In the genomic region with DNA sequence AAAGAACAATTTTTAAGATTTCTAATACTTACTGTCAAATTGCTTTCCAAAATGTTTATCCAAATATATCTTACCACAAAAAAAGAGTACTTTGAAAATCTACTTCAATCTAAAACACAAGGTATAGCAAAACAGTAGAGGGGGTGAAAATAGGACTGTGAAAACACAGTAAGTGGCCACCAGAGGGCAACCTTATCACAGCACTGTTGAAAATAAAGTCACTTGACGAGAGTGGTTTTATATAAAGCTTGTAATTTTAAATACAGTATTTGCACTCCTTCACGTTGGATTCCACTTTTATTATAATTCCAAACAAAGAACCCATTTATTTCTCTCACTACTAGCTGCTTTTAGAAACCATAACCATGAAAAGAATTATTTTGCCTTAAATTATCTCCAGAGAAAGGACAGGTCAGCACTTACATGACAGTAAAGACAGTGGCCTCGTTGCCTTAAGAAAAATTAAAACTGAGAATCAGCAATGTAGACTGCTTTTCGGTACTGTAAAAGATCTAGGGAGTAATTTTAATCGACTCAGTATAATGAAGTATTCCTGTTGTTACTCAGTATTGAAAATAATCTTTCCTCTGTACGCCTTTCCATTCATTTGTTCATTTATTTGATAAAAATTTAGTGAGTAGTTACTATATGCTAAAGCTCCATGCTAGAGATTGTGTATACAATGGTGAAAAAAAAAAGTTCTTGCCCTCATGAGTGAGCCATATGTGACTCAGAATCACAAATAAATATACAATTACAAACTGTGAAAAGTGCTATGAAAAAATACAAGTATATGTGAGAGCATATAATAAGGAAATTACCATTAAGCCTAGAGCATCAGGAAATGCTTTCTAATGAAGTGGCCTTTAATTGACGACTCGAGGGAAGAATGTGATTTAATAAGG, we compare ENCODE assay signal across 8 cellular contexts. TPM values are rescaled to one million over a fixed set of nuclear protein-coding genes. Genes with fewer than 3 reads are reported as not detected.
A peak's percentile ranks its signal among the peaks of the same experiment; 100 is the strongest.
DNase-seq lines count a peak whose midpoint lies in the region; ATAC-seq and FAIRE-seq lines count a peak whose summit lies in the region.

No MANE protein-coding gene starts in this region.

- ATAC-seq in HG03378 (IDR thresholded peaks at IDR 0.05; ENCODE audit: unreplicated experiment), result peak; percentile 78
- ATAC-seq in memory B cell (ENCODE audit: low read depth), result peak; percentile 86
- ATAC-seq in HG03045 (IDR thresholded peaks at IDR 0.05; ENCODE audit: unreplicated experiment), result no peak

- H3K27me3 Mint-ChIP-seq in activated CD4-positive, alpha-beta memory T cell treated with anti-CD3 and anti-CD28 coated beads for 36 hours, result no peaks in the 10 kb centered on the region
- no peaks in the 10 kb centered on the region for H3K27me3 Mint-ChIP-seq in memory B cell

- peaks cover 1% of the 10 kb centered on the region for H3K36me3 Mint-ChIP-seq in activated CD4-positive, alpha-beta memory T cell treated with anti-CD3 and anti-CD28 coated beads for 36 hours
- peaks cover 1% of the 10 kb centered on the region for H3K36me3 Mint-ChIP-seq in memory B cell

- no peak overlapping the region for H3K4me3 Mint-ChIP-seq in activated CD4-positive, alpha-beta memory T cell treated with anti-CD3 and anti-CD28 coated beads for 36 hours
- no peak overlapping the region for H3K4me3 Mint-ChIP-seq in memory B cell

- H3K9me3 Mint-ChIP-seq in activated CD4-positive, alpha-beta memory T cell treated with anti-CD3 and anti-CD28 coated beads for 36 hours, result no peaks in the 10 kb centered on the region
- H3K9me3 Mint-ChIP-seq in memory B cell, result no peaks in the 10 kb centered on the region

- CTCF ChIA-PET in activated CD4-positive, alpha-beta memory T cell treated with anti-CD3 and anti-CD28 coated beads for 36 hours (lab: Charles Lee), result interaction anchor here (0.6 to 1.8 kb wide), 28 partner anchors 8 to 657 kb away, joined by 3 to 15 read pairs (median 3); no protein-coding TSS in a partner anchor

- H3K27ac Mint-ChIP-seq in activated CD4-positive, alpha-beta memory T cell treated with anti-CD3 and anti-CD28 coated beads for 36 hours, result no peak overlapping the region
- H3K27ac Mint-ChIP-seq in memory B cell, result peak overlapping the region; percentile 67

- POLR2A ChIA-PET in activated CD4-positive, alpha-beta memory T cell treated with anti-CD3 and anti-CD28 coated beads for 36 hours (lab: Charles Lee), result no interaction called here

- peak; percentile 96 for FAIRE-seq in G401.6 (lab: Jason Lieb, UNC)

- peaks cover under 1% of the 10 kb centered on the region for H3K4me1 Mint-ChIP-seq in activated CD4-positive, alpha-beta memory T cell treated with anti-CD3 and anti-CD28 coated beads for 36 hours (ENCODE audit: low read depth)
- peaks cover 2% of the 10 kb centered on the region for H3K4me1 Mint-ChIP-seq in memory B cell

- DNase-seq in NCI-H526 treated with DMSO at 0.1 percent for 48 hours (lab: John Stamatoyannopoulos, UW) (peak; percentile 36), memory B cell (ENCODE audit: low spot score in 2 of 2) (peak; percentile 43 to 46)
- DNase-seq in activated CD4-positive, alpha-beta memory T cell treated with anti-CD3 and anti-CD28 coated beads for 36 hours, result peak; percentile 67
- DNase-seq in effector CD4-positive, alpha-beta T cell, result peak; percentile 35
- peak; percentile 11 to 25 for DNase-seq in stimulated activated CD8-positive, alpha-beta memory T cell treated with anti-CD3 and anti-CD28 coated beads, Interleukin-2, amount 100 ng/mL, for 1 hour (ENCODE audit: low read depth in 2 of 2)

- intact Hi-C loops in activated CD4-positive, alpha-beta memory T cell treated with anti-CD3 and anti-CD28 coated beads for 36 hours (cut with micrococcal nuclease), result loop anchor here (1.0 to 5.0 kb wide), 2 partner anchors 94 to 117 kb away; a partner anchor contains a TSS

RNA-seq across cellular contexts. Expression of a gene that starts 40.0 kb away (rescaled TPM):
- total RNA-seq in activated CD4-positive, alpha-beta memory T cell treated with anti-CD3 and anti-CD28 coated beads for 36 hours, result 10 to 100 TPM; 75.3 to 75.9 TPM
